In genomic region chr22:37657590-37658132, GRCh38 we compare ENCODE assay signal across 1 cellular context.
A peak's percentile ranks its signal among the peaks of the same experiment; 100 is the strongest.
TF ChIP-seq lines count a peak whose summit lies in the region.

No MANE protein-coding gene starts in this region.

TF ChIP-seq in GM12878, 131 proteins besides CTCF, POLR2A, EP300 and RAD21:
- TF ChIP-seq PAX5 (IDR thresholded peaks at IDR 0.05; ENCODE audit: borderline replicate concordance, low read depth, low read length) (no peak), KAT2A (conservative IDR thresholded peaks at IDR 0.05; ENCODE audit: control insufficient read depth, low read depth, low read length) (no peak), ATF7 (IDR thresholded peaks at IDR 0.05; ENCODE audit: low read depth) (no peak), ZBED1 (IDR thresholded peaks at IDR 0.05; ENCODE audit: borderline replicate concordance) (peak; percentile 74), E2F8 (IDR thresholded peaks at IDR 0.05; ENCODE audit: low read depth, partially characterized antibody) (no peak), RAD51 (IDR thresholded peaks at IDR 0.05) (no peak), POLR2AphosphoS5 (IDR thresholded peaks at IDR 0.05; ENCODE audit: low read length) (peak; percentile 65; the same call in 1 of the 2 replicates), YY1 (IDR thresholded peaks at IDR 0.05; ENCODE audit: low read depth, low read length) (no peak), CBX3 (IDR thresholded peaks at IDR 0.05; ENCODE audit: borderline replicate concordance, low read depth) (no peak), NKRF (conservative IDR thresholded peaks at IDR 0.05) (no peak), ZNF207 (IDR thresholded peaks at IDR 0.05; ENCODE audit: borderline replicate concordance) (no peak), JUND (IDR thresholded peaks at IDR 0.05; ENCODE audit: low read depth, low read length) (no peak), CHD4 (IDR thresholded peaks at IDR 0.05) (no peak), FOXK2 (IDR thresholded peaks at IDR 0.05) (no peak), KLF5 (IDR thresholded peaks at IDR 0.05; ENCODE audit: partially characterized antibody) (no peak), BACH1 (IDR thresholded peaks at IDR 0.05; ENCODE audit: borderline replicate concordance) (no peak), RUNX3 (IDR thresholded peaks at IDR 0.05; ENCODE audit: low read length) (0 out of 2 replicates have a peak, but pooled peaks have one; percentile 9), ZNF592 (IDR thresholded peaks at IDR 0.05) (no peak), E4F1 (IDR thresholded peaks at IDR 0.05; ENCODE audit: borderline replicate concordance, partially characterized antibody) (no peak), SREBF1 (IDR thresholded peaks at IDR 0.05; ENCODE audit: low read length) (0 out of 2 replicates have a peak, but pooled peaks have one; percentile 47), RB1 (IDR thresholded peaks at IDR 0.05; ENCODE audit: borderline replicate concordance) (no peak), NFYA (IDR thresholded peaks at IDR 0.05; ENCODE audit: borderline replicate concordance, low read depth, low read length) (no peak), TAF1 (IDR thresholded peaks at IDR 0.05; ENCODE audit: borderline replicate concordance, low read depth, low read length) (no peak), SREBF2 (IDR thresholded peaks at IDR 0.05; ENCODE audit: low read length) (no peak), SIX5 (IDR thresholded peaks at IDR 0.05; ENCODE audit: low read depth, low read length, severe bottlenecking) (no peak), MTA3 (IDR thresholded peaks at IDR 0.05; ENCODE audit: borderline replicate concordance, low read length) (peak; percentile 61; the same call in 1 of the 2 replicates), ZNF274 (IDR thresholded peaks at IDR 0.05; ENCODE audit: insufficient read depth, insufficient read length) (no peak), SIN3A (IDR thresholded peaks at IDR 0.05; ENCODE audit: low read depth, low read length) (no peak), PML (IDR thresholded peaks at IDR 0.05; ENCODE audit: low read length) (peak; percentile 57; the same call in 1 of the 2 replicates), IRF3 (IDR thresholded peaks at IDR 0.05) (no peak), USF2 (IDR thresholded peaks at IDR 0.05; ENCODE audit: borderline replicate concordance, low read depth, low read length) (no peak), KDM1A (IDR thresholded peaks at IDR 0.05; ENCODE audit: borderline replicate concordance) (no peak), POU2F2 (IDR thresholded peaks at IDR 0.05; ENCODE audit: borderline replicate concordance, low read depth, low read length) (no peak), TCF3 (IDR thresholded peaks at IDR 0.05; ENCODE audit: borderline replicate concordance, insufficient read depth, low read depth, low read length) (no peak), HDGF (IDR thresholded peaks at IDR 0.05) (no peak), MTA2 (IDR thresholded peaks at IDR 0.05; ENCODE audit: low read depth) (no peak), MYC (IDR thresholded peaks at IDR 0.05; ENCODE audit: insufficient read depth, insufficient read length, insufficient replicate concordance, low read length, severe bottlenecking) (no peak), PBX3 (IDR thresholded peaks at IDR 0.05; ENCODE audit: insufficient replicate concordance, low read depth, low read length) (no peak), ZNF687 (IDR thresholded peaks at IDR 0.05) (no peak), NBN (IDR thresholded peaks at IDR 0.05) (no peak), WRNIP1 (IDR thresholded peaks at IDR 0.05; ENCODE audit: borderline replicate concordance, low read depth, low read length) (no peak), NRF1 (conservative IDR thresholded peaks at IDR 0.05; ENCODE audit: low read depth, low read length) (no peak), NR2F1 (conservative IDR thresholded peaks at IDR 0.05) (no peak), PKNOX1 (IDR thresholded peaks at IDR 0.05) (no peak), ASH2L (IDR thresholded peaks at IDR 0.05; ENCODE audit: borderline replicate concordance, low read depth) (no peak)
